17 cellular contexts compared by ENCODE assay signal in genomic region chrX:9682456-9682855, GRCh38.
DNase-seq lines count a peak whose midpoint lies in the region; ATAC-seq and TF ChIP-seq lines count a peak whose summit lies in the region.
"Had no signal": no experiment of that assay in that cellular context is flagged by ENCODE, and none has a peak within 500 bp of the region (broad histone marks: within the 10 kb centered on the region; RNA-seq: fewer than 3 reads in every experiment).

No MANE protein-coding gene starts in this region.

- H3K36me3 Mint-ChIP-seq in activated naive CD4-positive, alpha-beta T cell treated with anti-CD3 and anti-CD28 coated beads for 36 hours (ENCODE audit: low read depth) = peaks cover 14% of the 10 kb centered on the region

- H2AFZ ChIP-seq in mesenchymal stem cell (ENCODE audit: low read depth, low read length) = no peak overlapping the region
- H2AFZ ChIP-seq: PC-9 had no signal

- WGBS in heart left ventricle, 4 donors = 49 to 67% (median 58%) methylated on average over 10 of the region's 10 CpGs
- WGBS in mesenchymal stem cell = 42% methylated on average over 10 of the region's 10 CpGs

- H2BK120ac ChIP-seq in mesenchymal stem cell (ENCODE audit: low read depth, low read length) = no peak overlapping the region

- TF ChIP-seq POLR2A in heart left ventricle (IDR thresholded peaks at IDR 0.05) (no peak), vagina (IDR thresholded peaks at IDR 0.05) (no peak)

- H2AK5ac ChIP-seq in mesenchymal stem cell (ENCODE audit: low read length, severe bottlenecking) = no peak overlapping the region

- H3K9me3 ChIP-seq in heart left ventricle (no peaks in the 10 kb centered on the region), mesenchymal stem cell (ENCODE audit: control insufficient read depth, low read length) (no peaks in the 10 kb centered on the region), vagina (no peaks in the 10 kb centered on the region)
- H3K9me3 ChIP-seq: BLaER1 treated with 17β-estradiol and CSF1 and Interleukin-3, amounts not matched to agents 10 nM and 100 nM; thoracic aorta had no signal

- CTCF ChIA-PET in activated naive CD4-positive, alpha-beta T cell treated with anti-CD3 and anti-CD28 coated beads for 36 hours (lab: Charles Lee) = no interaction called here

- no peak overlapping the region for H3K4me3 Mint-ChIP-seq in activated naive CD4-positive, alpha-beta T cell treated with anti-CD3 and anti-CD28 coated beads for 36 hours
- H3K4me3 Mint-ChIP-seq: naive B cell had no signal

- no peaks in the 10 kb centered on the region for H3K9me3 Mint-ChIP-seq in activated naive CD4-positive, alpha-beta T cell treated with anti-CD3 and anti-CD28 coated beads for 36 hours

- intact Hi-C loops in heart left ventricle (cut with DNase I) (loop anchor here in 1 of 10 donors (10.0 kb wide), 1 partner anchor 218 kb away; the partner anchor contains the start of gene TBL1X), cardiac septum (cut with DNase I) (no loop called here), vagina (cut with DNase I) (loop anchor here (5.0 kb wide), 1 partner anchor 210 kb away; no protein-coding TSS in a partner anchor)
- intact Hi-C loops in activated naive CD4-positive, alpha-beta T cell treated with anti-CD3 and anti-CD28 coated beads for 36 hours (cut with micrococcal nuclease) = no loop called here

- peaks cover 0 to 10% (median 0%) of the 10 kb centered on the region in 12 donors for H3K4me1 ChIP-seq in heart left ventricle
- peaks cover 3% of the 10 kb centered on the region for H3K4me1 ChIP-seq in mesenchymal stem cell (ENCODE audit: control insufficient read depth, insufficient read depth, low read depth, low read length)
- H3K4me1 ChIP-seq in vagina = no peaks in the 10 kb centered on the region

- H3K27ac ChIP-seq in heart left ventricle (no peak overlapping the region), mesenchymal stem cell (ENCODE audit: low read length, poor library complexity, severe bottlenecking) (no peak overlapping the region), vagina (no peak overlapping the region)
- H3K27ac ChIP-seq: PC-9, thoracic aorta had no signal

- no peaks in the 10 kb centered on the region for H3K27me3 ChIP-seq in heart left ventricle
- H3K27me3 ChIP-seq in mesenchymal stem cell (ENCODE audit: control insufficient read depth in 1 of 2, insufficient read depth in 1 of 2, low read length in 2 of 2) = no peaks in the 10 kb centered on the region
- H3K27me3 ChIP-seq in vagina = no peaks in the 10 kb centered on the region
- H3K27me3 ChIP-seq: BLaER1 treated with 17β-estradiol and CSF1 and Interleukin-3, amounts not matched to agents 10 nM and 100 nM had no signal

- H3K4me1 Mint-ChIP-seq in activated naive CD4-positive, alpha-beta T cell treated with anti-CD3 and anti-CD28 coated beads for 36 hours (ENCODE audit: low read depth) = peaks cover 11% of the 10 kb centered on the region

- peak overlapping the region in 1 of 2 experiments; percentile 49 for H3K4ac ChIP-seq in mesenchymal stem cell (ENCODE audit: low read depth in 1 of 2, low read length in 2 of 2)

- no peak overlapping the region for H3K4me2 ChIP-seq in mesenchymal stem cell (ENCODE audit: low read length, poor library complexity, severe bottlenecking)
- H3K4me2 ChIP-seq: PC-9 had no signal

- no peak overlapping the region for H3K9ac ChIP-seq in mesenchymal stem cell (ENCODE audit: low read length)
- H3K9ac ChIP-seq: BLaER1 treated with 17β-estradiol and CSF1 and Interleukin-3, amounts not matched to agents 10 nM and 100 nM had no signal

- TF ChIP-seq CTCF in heart left ventricle (IDR thresholded peaks at IDR 0.05) = peak in 5 of 12 donors; percentile 16 to 31 (median 30)
- no peak for TF ChIP-seq CTCF in vagina (IDR thresholded peaks at IDR 0.05)

- peaks cover 4% of the 10 kb centered on the region for H3K79me1 ChIP-seq in mesenchymal stem cell (replicated peaks; ENCODE audit: low read length, poor library complexity, severe bottlenecking)

- H3K27me3 Mint-ChIP-seq in activated naive CD4-positive, alpha-beta T cell treated with anti-CD3 and anti-CD28 coated beads for 36 hours (ENCODE audit: low read depth) = no peaks in the 10 kb centered on the region
- H3K27me3 Mint-ChIP-seq: naive B cell had no signal

- H3K14ac ChIP-seq in mesenchymal stem cell (ENCODE audit: low read length in 2 of 2) = no peak overlapping the region

- no peak overlapping the region for H2BK5ac ChIP-seq in mesenchymal stem cell (ENCODE audit: low read depth, low read length, poor library complexity, severe bottlenecking)

- no peak overlapping the region for H4K91ac ChIP-seq in mesenchymal stem cell (ENCODE audit: low read length)

- DNase-seq in heart left ventricle (no peak), cardiac septum (ENCODE audit: low spot score) (no peak), cortex of kidney (lab: John Stamatoyannopoulos, UW) (peak; percentile 2), mesenchymal stem cell (peak; percentile 67), vagina (ENCODE audit: extremely low spot score in 2 of 2) (no peak), epidermal melanocyte (ENCODE audit: insufficient read length, low spot score) (no peak), ecto neural progenitor cell (ENCODE audit: low spot score) (no peak)
- no peak for DNase-seq in activated naive CD4-positive, alpha-beta T cell treated with anti-CD3 and anti-CD28 coated beads for 36 hours
- DNase-seq: activated T-cell treated with anti-CD3 and anti-CD28 coated beads, Interleukin-2, amount 50 U/mL, for 48 hours; hypothalamus; naive B cell; NCI-H146; PC-9; stimulated activated CD4-positive, alpha-beta T cell treated with anti-CD3 and anti-CD28 coated beads, Interleukin-4, amount 100 ng/mL, for 4 hours had no signal

- peak in 3 of 4 donors; percentile 36 to 56 (median 42) for ATAC-seq in heart left ventricle
- ATAC-seq: GM12878 had no signal

- H3K4me3 ChIP-seq in heart left ventricle (no peak overlapping the region), mesenchymal stem cell (ENCODE audit: insufficient read depth in 1 of 2, low read depth in 1 of 2, low read length in 2 of 2) (no peak overlapping the region), vagina (no peak overlapping the region)
- H3K4me3 ChIP-seq: BLaER1 treated with 17β-estradiol and CSF1 and Interleukin-3, amounts not matched to agents 10 nM and 100 nM; GM12878; PC-9; thoracic aorta had no signal

- H4K8ac ChIP-seq in mesenchymal stem cell (ENCODE audit: low read length) = no peak overlapping the region

- H3K23ac ChIP-seq in mesenchymal stem cell (ENCODE audit: low read length in 2 of 2) = no peak overlapping the region

- no peak overlapping the region for H2BK15ac ChIP-seq in mesenchymal stem cell (ENCODE audit: low read depth, poor library complexity, severe bottlenecking)

- no peak overlapping the region for H3K18ac ChIP-seq in mesenchymal stem cell (ENCODE audit: low read depth in 1 of 2, low read length in 2 of 2)

- H3K36me3 ChIP-seq in heart left ventricle (peaks cover 0 to 3% (median 0%) of the 10 kb centered on the region in 9 donors), mesenchymal stem cell (ENCODE audit: control insufficient read depth in 1 of 2, insufficient read depth in 2 of 2, low read depth in 1 of 2, low read length in 2 of 2) (peaks cover 0 to 24% of the 10 kb centered on the region in 2 experiments), vagina (no peaks in the 10 kb centered on the region)

- no peak overlapping the region for H3K27ac Mint-ChIP-seq in activated naive CD4-positive, alpha-beta T cell treated with anti-CD3 and anti-CD28 coated beads for 36 hours

- H2BK12ac ChIP-seq in mesenchymal stem cell (ENCODE audit: low read length in 2 of 2) = no peak overlapping the region

Comparison
In these comparisons a context has a peak if more than half of its experiments do, and no peak if none do; other contexts are left out.
1. DNase-seq: peak in cortex of kidney (single experiment) and mesenchymal stem cell (single experiment); none in heart left ventricle (0 of 5), cardiac septum (single experiment), vagina (0 of 2), epidermal melanocyte (single experiment), ecto neural progenitor cell (single experiment) and activated naive CD4-positive, alpha-beta T cell treated with anti-CD3 and anti-CD28 coated beads for 36 hours (single experiment).